ENCODE assay signal across 19 cellular contexts in genomic region chr6:395432-396125, GRCh38. TPM values are rescaled to one million over a fixed set of nuclear protein-coding genes. Genes with fewer than 3 reads are reported as not detected.
A peak's percentile ranks its signal among the peaks of the same experiment; 100 is the strongest.
DNase-seq lines count a peak whose midpoint lies in the region; ATAC-seq and TF ChIP-seq lines count a peak whose summit lies in the region.
"Had no signal": no experiment of that assay in that cellular context is flagged by ENCODE, and none has a peak within 500 bp of the region (broad histone marks: within the 10 kb centered on the region; RNA-seq: fewer than 3 reads in every experiment).

No MANE protein-coding gene starts in this region.

- H3K4me3 ChIP-seq in trophoblast cell (ENCODE audit: low read depth, low read length) (no peak overlapping the region), H7 (ENCODE audit: insufficient read depth, low read depth, low read length) (no peak overlapping the region)
- H3K4me3 ChIP-seq: breast epithelium, lower lobe of right lung, Peyer's patch had no signal

- no peak overlapping the region for H3K9ac ChIP-seq in trophoblast cell (ENCODE audit: low read length)

- H3K4me2 ChIP-seq in trophoblast cell (ENCODE audit: low read length) = peak overlapping the region; percentile 14

- H3K14ac ChIP-seq in trophoblast cell (ENCODE audit: low read length) = peak overlapping the region; percentile 64

- H3K27ac ChIP-seq in trophoblast cell (ENCODE audit: low read depth, low read length) = peak overlapping the region; percentile 9
- H3K27ac ChIP-seq: breast epithelium, lower lobe of right lung, neutrophil had no signal

- peak; percentile 69 for DNase-seq in activated CD8-positive, alpha-beta memory T cell treated with anti-CD3 and anti-CD28 coated beads for 24 hours
- DNase-seq in activated CD8-positive, alpha-beta memory T cell treated with anti-CD3 and anti-CD28 coated beads, Interleukin-2, amount 50 U/mL, for 4 hours = no peak
- DNase-seq in activated CD8-positive, alpha-beta T cell treated with anti-CD3 and anti-CD28 coated beads, Interleukin-2, amount 10 ng/mL, durations not matched to agents 7 days and 5 days = no peak
- DNase-seq in trophoblast cell (peak in 1 of 2 donors; percentile 27), H7 (no peak), GM03348 (ENCODE audit: low spot score) (no peak)
- DNase-seq: activated effector memory CD4-positive, alpha-beta T cell treated with Interleukin-2 at 50 U/mL for 16 hours; Karpas-422; lower lobe of right lung; NCI-H187; NCI-H524; Peyer's patch; stimulated activated CD4-positive, alpha-beta T cell treated with anti-CD3 and anti-CD28 coated beads, Interleukin-2, amount 100 ng/mL, for 48 hours had no signal

- peak overlapping the region; percentile 39 for H2AK5ac ChIP-seq in trophoblast cell (ENCODE audit: low read length)

- peak overlapping the region; percentile 68 for H3K27ac Mint-ChIP-seq in activated CD8-positive, alpha-beta T cell treated with anti-CD3 and anti-CD28 coated beads, Interleukin-2, amount 10 ng/mL, durations not matched to agents 7 days and 5 days
- H3K27ac Mint-ChIP-seq: WTC11 had no signal

- H3K27me3 ChIP-seq in trophoblast cell (ENCODE audit: insufficient read depth, low read length) (peaks cover 34% of the 10 kb centered on the region), H7 (ENCODE audit: control insufficient read depth, insufficient read depth, low read length) (peaks cover 45% of the 10 kb centered on the region)

- H3K4me1 Mint-ChIP-seq in activated CD8-positive, alpha-beta T cell treated with anti-CD3 and anti-CD28 coated beads, Interleukin-2, amount 10 ng/mL, durations not matched to agents 7 days and 5 days (ENCODE audit: low read depth) = peaks cover 65% of the 10 kb centered on the region

- H4K91ac ChIP-seq in trophoblast cell (ENCODE audit: low read depth, low read length) = peak overlapping the region; percentile 70

- H4K8ac ChIP-seq in trophoblast cell (ENCODE audit: low read depth, low read length) = peak overlapping the region; percentile 42

- H2AFZ ChIP-seq in trophoblast cell (ENCODE audit: insufficient read depth, low read length, poor library complexity) = no peak overlapping the region

- ATAC-seq in activated CD8-positive, alpha-beta T cell treated with anti-CD3 and anti-CD28 coated beads, Interleukin-2, amount 10 ng/mL, durations not matched to agents 7 days and 5 days = no peak
- no peak for ATAC-seq in GM19324 (IDR thresholded peaks at IDR 0.05; ENCODE audit: low FRiP score, unreplicated experiment)
- ATAC-seq: lower lobe of right lung, sciatic nerve, WTC11 had no signal

- H3K79me1 ChIP-seq in trophoblast cell (ENCODE audit: low read length) = peaks cover 2% of the 10 kb centered on the region

- peak overlapping the region; percentile 80 for H2BK12ac ChIP-seq in trophoblast cell (ENCODE audit: low read length)

- POLR2A ChIA-PET in activated CD8-positive, alpha-beta T cell treated with anti-CD3 and anti-CD28 coated beads, Interleukin-2, amount 10 ng/mL, durations not matched to agents 7 days and 5 days (lab: Charles Lee) = interaction anchor here (0.6 to 10.4 kb wide), 9 partner anchors 11 to 215 kb away, joined by 3 to 231 read pairs (median 8); no protein-coding TSS in a partner anchor

- H3K4ac ChIP-seq in trophoblast cell (ENCODE audit: low read depth, low read length) = no peak overlapping the region

- peaks cover 34 to 37% of the 10 kb centered on the region in 2 experiments for H3K4me1 ChIP-seq in trophoblast cell (ENCODE audit: control insufficient read depth in 1 of 2, insufficient read depth in 2 of 2, low read length in 2 of 2)

- H3K36me3 Mint-ChIP-seq in activated CD8-positive, alpha-beta T cell treated with anti-CD3 and anti-CD28 coated beads, Interleukin-2, amount 10 ng/mL, durations not matched to agents 7 days and 5 days (ENCODE audit: low read depth) = peaks cover 71% of the 10 kb centered on the region

- no peak overlapping the region for H4K12ac ChIP-seq in trophoblast cell (ENCODE audit: low read depth, low read length)

- H3K36me3 ChIP-seq in trophoblast cell (ENCODE audit: control insufficient read depth in 1 of 2, insufficient read depth in 2 of 2, low read length in 2 of 2) (no peaks in the 10 kb centered on the region), H7 (replicated peaks; ENCODE audit: control insufficient read depth, insufficient read depth, low read length) (no peaks in the 10 kb centered on the region)
- H3K36me3 ChIP-seq: breast epithelium, lower lobe of right lung, neutrophil, Peyer's patch had no signal

- H3K9me3 Mint-ChIP-seq in activated CD8-positive, alpha-beta T cell treated with anti-CD3 and anti-CD28 coated beads, Interleukin-2, amount 10 ng/mL, durations not matched to agents 7 days and 5 days (ENCODE audit: insufficient read depth) = no peaks in the 10 kb centered on the region
- H3K9me3 Mint-ChIP-seq: WTC11 had no signal

- peak overlapping the region; percentile 26 for H2BK120ac ChIP-seq in trophoblast cell (ENCODE audit: insufficient read depth, low read length, poor library complexity)

- H3K23ac ChIP-seq in trophoblast cell (ENCODE audit: low read length) = no peak overlapping the region

- CTCF ChIA-PET in activated CD8-positive, alpha-beta T cell treated with anti-CD3 and anti-CD28 coated beads, Interleukin-2, amount 10 ng/mL, durations not matched to agents 7 days and 5 days (lab: Charles Lee) = interaction anchor here (1.0 to 9.7 kb wide), 7 partner anchors 9 to 207 kb away, joined by 3 to 85 read pairs (median 4); no protein-coding TSS in a partner anchor

- WGBS in trophoblast cell (ENCODE audit: extremely low coverage, insufficient coverage, insufficient read length) = no CpG with 5 or more reads among the region's 10 CpGs

- no peaks in the 10 kb centered on the region for H3K79me2 ChIP-seq in trophoblast cell (ENCODE audit: control insufficient read depth, insufficient read depth, low read length, poor library complexity)

- peaks cover 4% of the 10 kb centered on the region for H3K9me3 ChIP-seq in trophoblast cell (ENCODE audit: insufficient read depth, low read depth, low read length)
- H3K9me3 ChIP-seq: breast epithelium, lower lobe of right lung, neutrophil, Peyer's patch had no signal

- H2BK5ac ChIP-seq in trophoblast cell (ENCODE audit: low read depth, low read length, poor library complexity) = peak overlapping the region; percentile 21

- no peaks in the 10 kb centered on the region for H3K27me3 Mint-ChIP-seq in activated CD8-positive, alpha-beta T cell treated with anti-CD3 and anti-CD28 coated beads, Interleukin-2, amount 10 ng/mL, durations not matched to agents 7 days and 5 days (ENCODE audit: low read depth)

- TF ChIP-seq POLR2A in GM19099 (IDR thresholded peaks at IDR 0.05; ENCODE audit: extremely low read depth, insufficient read length, low read depth) = peak; percentile 3

- H3K4me3 Mint-ChIP-seq in activated CD8-positive, alpha-beta T cell treated with anti-CD3 and anti-CD28 coated beads, Interleukin-2, amount 10 ng/mL, durations not matched to agents 7 days and 5 days = peak overlapping the region; percentile 34
- H3K4me3 Mint-ChIP-seq: WTC11 had no signal

- H3K18ac ChIP-seq in trophoblast cell (ENCODE audit: low read length) = peak overlapping the region; percentile 85

RNA-seq across cellular contexts. Expression of gene IRF4, which starts 4.0 kb away (rescaled TPM):
- total RNA-seq in activated CD8-positive, alpha-beta T cell treated with anti-CD3 and anti-CD28 coated beads, Interleukin-2, amount 10 ng/mL, durations not matched to agents 7 days and 5 days = 10 to 100 TPM; 91.2 to 95.2 TPM
- 0.44 and 0.53 TPM in 2 replicates for polyA plus RNA-seq in trophoblast cell (2013)
- total RNA-seq in H7 (2014; rRNA removed; shearing (Covaris generic)) = 1.1 and 4.8 TPM in 2 replicates

Comparison
In these comparisons a context has a peak if more than half of its experiments do, and no peak if none do; other contexts are left out.
1. RNA of gene IRF4, which starts 4.0 kb away (total RNA-seq): 91.2 to 95.2 TPM in activated CD8-positive, alpha-beta T cell treated with anti-CD3 and anti-CD28 coated beads, Interleukin-2, amount 10 ng/mL, durations not matched to agents 7 days and 5 days; 1.1 to 4.8 TPM in H7; every median in the first group is over 10 times any median in the second.